In genomic region chr7:9200666-9201065, GRCh38 we compare ENCODE assay signal across 17 cellular contexts.
"Had no signal": no experiment of that assay in that cellular context is flagged by ENCODE, and none has a peak within 500 bp of the region (broad histone marks: within the 10 kb centered on the region; RNA-seq: fewer than 3 reads in every experiment).

No MANE protein-coding gene starts in this region.

- ATAC-seq: activated CD8-positive, alpha-beta T cell treated with anti-CD3 and anti-CD28 coated beads, Interleukin-2, amount 10 ng/mL, durations not matched to agents 7 days and 5 days; activated naive CD8-positive, alpha-beta T cell treated with anti-CD3 and anti-CD28 coated beads, Interleukin-2, amount 50 U/mL, for 24 hours; activated T-cell treated with anti-CD3 and anti-CD28 coated beads, Interleukin-2, amount 50 U/mL, for 4 hours; esophagus mucosa; gastrocnemius medialis; heart left ventricle; stimulated activated naive CD8-positive, alpha-beta T cell treated with anti-CD3 and anti-CD28 coated beads, Interleukin-15, Interleukin-2, amounts not matched to agents 100 U/mL and 50 U/mL, for 24 hours had no signal

- DNase-seq: activated CD4-positive, alpha-beta T cell treated with anti-CD3 and anti-CD28 coated beads, Interleukin-2, amount 10 ng/mL, durations not matched to agents 24 days and 14 days; activated CD8-positive, alpha-beta T cell treated with anti-CD3 and anti-CD28 coated beads, Interleukin-2, amount 10 ng/mL, durations not matched to agents 7 days and 5 days; activated naive CD4-positive, alpha-beta T cell treated with anti-CD3 and anti-CD28 coated beads, Interleukin-2, amount 10 ng/mL, durations not matched to agents 7 days and 5 days; activated naive CD8-positive, alpha-beta T cell treated with anti-CD3 and anti-CD28 coated beads, Interleukin-2, amount 50 U/mL, for 24 hours; activated T-cell treated with anti-CD3 and anti-CD28 coated beads, Interleukin-2, amount 50 U/mL, for 4 hours; colonic mucosa; gastrocnemius medialis; heart left ventricle; left ventricle myocardium inferior; mammary epithelial cell; occipital lobe; posterior cingulate gyrus; stimulated activated CD4-positive, alpha-beta T cell treated with anti-CD3 and anti-CD28 coated beads, Interleukin-2, amount 100 ng/mL, for 24 hours; stimulated activated naive CD8-positive, alpha-beta T cell treated with anti-CD3 and anti-CD28 coated beads, Interleukin-15, Interleukin-2, amounts not matched to agents 100 U/mL and 50 U/mL, for 24 hours; substantia nigra; tibial artery had no signal
